ENCODE assay signal across 1 cellular context in the genomic region with DNA sequence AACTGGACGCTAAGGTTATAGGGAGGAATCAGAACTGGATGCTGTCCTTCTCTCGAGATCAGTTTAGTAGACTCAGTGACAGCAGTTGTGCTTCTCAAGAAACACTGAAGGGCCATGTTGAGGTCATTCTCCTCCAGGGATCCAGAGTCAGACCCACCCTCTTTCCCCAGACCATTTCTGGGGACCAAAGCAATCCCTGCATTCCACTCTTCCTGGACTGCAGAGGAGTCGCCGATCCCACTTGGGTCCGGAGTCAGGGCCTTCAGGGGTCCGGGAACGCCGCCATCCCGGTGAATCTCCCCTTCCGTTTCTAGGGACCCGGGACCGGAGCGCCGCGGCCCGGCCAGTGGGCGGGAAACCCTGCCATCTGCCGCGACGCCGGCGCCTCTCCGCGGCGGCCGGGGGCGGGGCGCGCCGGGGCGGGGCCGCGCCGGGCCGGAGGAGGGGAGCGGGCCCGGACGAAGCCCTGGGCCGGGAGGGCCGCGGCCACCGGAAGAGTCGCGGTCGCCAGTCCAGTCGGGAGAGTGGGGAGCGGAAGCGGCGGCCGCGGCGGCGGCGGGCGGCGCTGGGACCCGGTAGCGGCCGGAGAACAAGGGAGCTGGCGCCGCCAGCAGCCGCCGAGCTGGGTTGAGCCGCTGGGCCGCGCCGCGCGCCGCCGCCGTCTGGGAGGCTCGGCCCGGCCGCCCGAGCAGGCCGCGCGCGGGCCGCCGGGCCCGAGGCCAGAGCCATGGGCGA.
TF ChIP-seq lines count a peak whose summit lies in the region.

A gene (plus strand): TSS at position 469 of the 735 bp plus-strand sequence. CDS start 259 bp downstream, at position 728.

TF ChIP-seq in HEK293, 187 proteins besides CTCF, POLR2A, EP300 and RAD21 (continued from another document):
- TF ChIP-seq ZNF221 (tag by site-specific recombination; IDR thresholded peaks at IDR 0.05; ENCODE audit: borderline replicate concordance) (no peak), ZNF510 (tag by site-specific recombination; IDR thresholded peaks at IDR 0.05; ENCODE audit: insufficient replicate concordance) (no peak), ZNF473 (tag by site-specific recombination; IDR thresholded peaks at IDR 0.05) (no peak), ZNF658 (tag by site-specific recombination; IDR thresholded peaks at IDR 0.05) (no peak), ZNF324 (tag by site-specific recombination; IDR thresholded peaks at IDR 0.05) (no peak), ZNF112 (tag by site-specific recombination; IDR thresholded peaks at IDR 0.05) (no peak), ZNF335 (tag by site-specific recombination; conservative IDR thresholded peaks at IDR 0.05) (peak; percentile 67; the same call in 1 of the 2 replicates), RBAK (tag by site-specific recombination; IDR thresholded peaks at IDR 0.05) (no peak), ZNF521 (tag by site-specific recombination; IDR thresholded peaks at IDR 0.05) (no peak), ZNF16 (tag by site-specific recombination; IDR thresholded peaks at IDR 0.05; ENCODE audit: low read depth) (no peak), KLF8 (tag by site-specific recombination; IDR thresholded peaks at IDR 0.05) (no peak), ZNF311 (tag by site-specific recombination; IDR thresholded peaks at IDR 0.05; ENCODE audit: borderline replicate concordance) (no peak), SETDB1 (IDR thresholded peaks at IDR 0.05; ENCODE audit: insufficient read length, low read length) (no peak), ZBTB17 (tag by site-specific recombination; IDR thresholded peaks at IDR 0.05) (no peak), ZNF596 (tag by site-specific recombination; IDR thresholded peaks at IDR 0.05) (no peak), ZNF2 (tag by site-specific recombination; IDR thresholded peaks at IDR 0.05) (no peak), ZEB2 (tag by site-specific recombination; IDR thresholded peaks at IDR 0.05) (0 out of 2 replicates have a peak, but pooled peaks have one; percentile 25)
- TF ChIP-seq, protein P1, sequence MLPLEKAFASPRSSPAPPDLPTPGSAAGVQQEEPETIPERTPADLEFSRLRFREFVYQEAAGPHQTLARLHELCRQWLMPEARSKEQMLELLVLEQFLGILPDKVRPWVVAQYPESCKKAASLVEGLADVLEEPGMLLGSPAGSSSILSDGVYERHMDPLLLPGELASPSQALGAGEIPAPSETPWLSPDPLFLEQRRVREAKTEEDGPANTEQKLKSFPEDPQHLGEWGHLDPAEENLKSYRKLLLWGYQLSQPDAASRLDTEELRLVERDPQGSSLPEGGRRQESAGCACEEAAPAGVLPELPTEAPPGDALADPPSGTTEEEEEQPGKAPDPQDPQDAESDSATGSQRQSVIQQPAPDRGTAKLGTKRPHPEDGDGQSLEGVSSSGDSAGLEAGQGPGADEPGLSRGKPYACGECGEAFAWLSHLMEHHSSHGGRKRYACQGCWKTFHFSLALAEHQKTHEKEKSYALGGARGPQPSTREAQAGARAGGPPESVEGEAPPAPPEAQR (tag by site-specific recombination; IDR thresholded peaks at IDR 0.05), result no peak
- TF ChIP-seq, protein P2, sequence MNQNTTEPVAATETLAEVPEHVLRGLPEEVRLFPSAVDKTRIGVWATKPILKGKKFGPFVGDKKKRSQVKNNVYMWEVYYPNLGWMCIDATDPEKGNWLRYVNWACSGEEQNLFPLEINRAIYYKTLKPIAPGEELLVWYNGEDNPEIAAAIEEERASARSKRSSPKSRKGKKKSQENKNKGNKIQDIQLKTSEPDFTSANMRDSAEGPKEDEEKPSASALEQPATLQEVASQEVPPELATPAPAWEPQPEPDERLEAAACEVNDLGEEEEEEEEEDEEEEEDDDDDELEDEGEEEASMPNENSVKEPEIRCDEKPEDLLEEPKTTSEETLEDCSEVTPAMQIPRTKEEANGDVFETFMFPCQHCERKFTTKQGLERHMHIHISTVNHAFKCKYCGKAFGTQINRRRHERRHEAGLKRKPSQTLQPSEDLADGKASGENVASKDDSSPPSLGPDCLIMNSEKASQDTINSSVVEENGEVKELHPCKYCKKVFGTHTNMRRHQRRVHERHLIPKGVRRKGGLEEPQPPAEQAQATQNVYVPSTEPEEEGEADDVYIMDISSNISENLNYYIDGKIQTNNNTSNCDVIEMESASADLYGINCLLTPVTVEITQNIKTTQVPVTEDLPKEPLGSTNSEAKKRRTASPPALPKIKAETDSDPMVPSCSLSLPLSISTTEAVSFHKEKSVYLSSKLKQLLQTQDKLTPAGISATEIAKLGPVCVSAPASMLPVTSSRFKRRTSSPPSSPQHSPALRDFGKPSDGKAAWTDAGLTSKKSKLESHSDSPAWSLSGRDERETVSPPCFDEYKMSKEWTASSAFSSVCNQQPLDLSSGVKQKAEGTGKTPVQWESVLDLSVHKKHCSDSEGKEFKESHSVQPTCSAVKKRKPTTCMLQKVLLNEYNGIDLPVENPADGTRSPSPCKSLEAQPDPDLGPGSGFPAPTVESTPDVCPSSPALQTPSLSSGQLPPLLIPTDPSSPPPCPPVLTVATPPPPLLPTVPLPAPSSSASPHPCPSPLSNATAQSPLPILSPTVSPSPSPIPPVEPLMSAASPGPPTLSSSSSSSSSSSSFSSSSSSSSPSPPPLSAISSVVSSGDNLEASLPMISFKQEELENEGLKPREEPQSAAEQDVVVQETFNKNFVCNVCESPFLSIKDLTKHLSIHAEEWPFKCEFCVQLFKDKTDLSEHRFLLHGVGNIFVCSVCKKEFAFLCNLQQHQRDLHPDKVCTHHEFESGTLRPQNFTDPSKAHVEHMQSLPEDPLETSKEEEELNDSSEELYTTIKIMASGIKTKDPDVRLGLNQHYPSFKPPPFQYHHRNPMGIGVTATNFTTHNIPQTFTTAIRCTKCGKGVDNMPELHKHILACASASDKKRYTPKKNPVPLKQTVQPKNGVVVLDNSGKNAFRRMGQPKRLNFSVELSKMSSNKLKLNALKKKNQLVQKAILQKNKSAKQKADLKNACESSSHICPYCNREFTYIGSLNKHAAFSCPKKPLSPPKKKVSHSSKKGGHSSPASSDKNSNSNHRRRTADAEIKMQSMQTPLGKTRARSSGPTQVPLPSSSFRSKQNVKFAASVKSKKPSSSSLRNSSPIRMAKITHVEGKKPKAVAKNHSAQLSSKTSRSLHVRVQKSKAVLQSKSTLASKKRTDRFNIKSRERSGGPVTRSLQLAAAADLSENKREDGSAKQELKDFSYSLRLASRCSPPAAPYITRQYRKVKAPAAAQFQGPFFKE (tag by site-specific recombination; IDR thresholded peaks at IDR 0.05; ENCODE audit: borderline replicate concordance), result no peak
